22 cellular contexts compared by ENCODE assay signal in genomic region chr12:52681551-52682380, GRCh38. TPM values are rescaled to one million over a fixed set of nuclear protein-coding genes. Genes with fewer than 3 reads are reported as not detected.
DNase-seq lines count a peak whose midpoint lies in the region; ATAC-seq lines count a peak whose summit lies in the region.
"Had no signal": no experiment of that assay in that cellular context is flagged by ENCODE, and none has a peak within 500 bp of the region (broad histone marks: within the 10 kb centered on the region; RNA-seq: fewer than 3 reads in every experiment).

No MANE protein-coding gene starts in this region.

- peak overlapping the region in 1 of 2 donors; percentile 91 for H3K27ac Mint-ChIP-seq in effector memory CD8-positive, alpha-beta T cell
- H3K27ac Mint-ChIP-seq: activated T-helper 2 cell treated with anti-CD3 and anti-CD28 coated beads, Interferon-gamma antibody, Interleukin-2, Interleukin-4, amounts not matched to agents 10 μg/mL and 5 μg/mL and 100 μg/mL, durations not matched to agents 14 hours and 24 hours and 36 hours; stimulated activated naive CD8-positive, alpha-beta T cell treated with anti-CD3 and anti-CD28 coated beads, Interleukin-15, Interleukin-2, amounts not matched to agents 100 ng/mL and 50 ng/mL, for 24 hours had no signal

- DNase-seq in stimulated activated CD4-positive, alpha-beta T cell treated with anti-CD3 and anti-CD28 coated beads, Interleukin-12 subunit alpha, Interleukin-12 subunit beta, amount 100 ng/mL, for 4 hours: peak; percentile 3
- DNase-seq in stimulated activated CD4-positive, alpha-beta T cell treated with anti-CD3 and anti-CD28 coated beads, Interleukin-2, amount 100 ng/mL, for 48 hours: no peak
- DNase-seq in activated CD8-positive, alpha-beta memory T cell treated with anti-CD3 and anti-CD28 coated beads, Interleukin-2, amount 50 U/mL, for 24 hours (ENCODE audit: extremely low read depth): peak; percentile 19
- DNase-seq in effector memory CD8-positive, alpha-beta T cell: peak; percentile 14 to 36 (median 17)
- DNase-seq in NCI-H187 treated with DMSO at 0.1 percent for 48 hours (lab: John Stamatoyannopoulos, UW): no peak
- DNase-seq: ACHN, Caco-2, heart right ventricle, mesenchymal stem cell, MM.1S, NCI-H2081, NCI-H526 treated with DMSO at 0.1 percent for 48 hours, PC-3, right cardiac atrium, uterus had no signal

- H3K4me3 ChIP-seq in thymus (ENCODE audit: low read length): no peak overlapping the region
- H3K4me3 ChIP-seq: heart right ventricle, uterus had no signal

- peak; percentile 93 for ATAC-seq in effector memory CD8-positive, alpha-beta T cell (replicated peaks)
- ATAC-seq in HG03439 (IDR thresholded peaks at IDR 0.05; ENCODE audit: unreplicated experiment) (no peak), HG02763 (IDR thresholded peaks at IDR 0.05; ENCODE audit: unreplicated experiment) (no peak)
- ATAC-seq: HepG2, PC-3, right cardiac atrium had no signal

- WGBS in thymus: 66% methylated on average over 11 of the region's 11 CpGs

- no peaks in the 10 kb centered on the region for H3K36me3 ChIP-seq in thymus (ENCODE audit: control insufficient read depth, insufficient read depth)
- H3K36me3 ChIP-seq: heart right ventricle, uterus had no signal

- peaks cover 29 to 32% of the 10 kb centered on the region in 2 donors for H3K27me3 Mint-ChIP-seq in effector memory CD8-positive, alpha-beta T cell
- H3K27me3 Mint-ChIP-seq: stimulated activated naive CD8-positive, alpha-beta T cell treated with anti-CD3 and anti-CD28 coated beads, Interleukin-15, Interleukin-2, amounts not matched to agents 100 ng/mL and 50 ng/mL, for 24 hours had no signal

- H3K27me3 ChIP-seq in thymus (ENCODE audit: control insufficient read depth, insufficient read depth): no peaks in the 10 kb centered on the region
- H3K27me3 ChIP-seq: uterus had no signal

- no peaks in the 10 kb centered on the region for H3K4me1 ChIP-seq in thymus (ENCODE audit: control insufficient read depth, insufficient read depth, low read length)
- H3K4me1 ChIP-seq: Caco-2, heart right ventricle, uterus had no signal

- H3K36me3 Mint-ChIP-seq in effector memory CD8-positive, alpha-beta T cell (ENCODE audit: insufficient read depth): no peaks in the 10 kb centered on the region

- H3K4me3 Mint-ChIP-seq in effector memory CD8-positive, alpha-beta T cell: no peak overlapping the region
- H3K4me3 Mint-ChIP-seq: neural crest cell; stimulated activated naive CD8-positive, alpha-beta T cell treated with anti-CD3 and anti-CD28 coated beads, Interleukin-15, Interleukin-2, amounts not matched to agents 100 ng/mL and 50 ng/mL, for 24 hours had no signal

- H3K9me3 ChIP-seq in thymus (ENCODE audit: control insufficient read depth): no peaks in the 10 kb centered on the region
- H3K9me3 ChIP-seq: Caco-2, heart right ventricle, uterus had no signal

- peaks cover 12 to 21% of the 10 kb centered on the region in 2 donors for H3K4me1 Mint-ChIP-seq in effector memory CD8-positive, alpha-beta T cell (ENCODE audit: low read depth in 2 of 2)
- H3K4me1 Mint-ChIP-seq: neural crest cell had no signal

- peak overlapping the region; percentile 37 for H3K27ac ChIP-seq in thymus (ENCODE audit: low read depth)
- H3K27ac ChIP-seq: heart right ventricle, uterus had no signal

- no peaks in the 10 kb centered on the region for H3K9me3 Mint-ChIP-seq in effector memory CD8-positive, alpha-beta T cell
- H3K9me3 Mint-ChIP-seq: activated T-helper 2 cell treated with anti-CD3 and anti-CD28 coated beads, Interferon-gamma antibody, Interleukin-2, Interleukin-4, amounts not matched to agents 10 μg/mL and 5 μg/mL and 100 μg/mL, durations not matched to agents 14 hours and 24 hours and 36 hours; neural crest cell; stimulated activated naive CD8-positive, alpha-beta T cell treated with anti-CD3 and anti-CD28 coated beads, Interleukin-15, Interleukin-2, amounts not matched to agents 100 ng/mL and 50 ng/mL, for 24 hours had no signal

RNA-seq across cellular contexts. Expression of gene KRT1, which starts 1.6 kb away (rescaled TPM):
- polyA plus RNA-seq in thymus: 507 TPM
- polyA plus RNA-seq: heart right ventricle, HepG2, right cardiac atrium had no signal

RNA-seq across cellular contexts. Expression of gene KRT77, which starts 21.6 kb away (rescaled TPM):
- 4.1 TPM for polyA plus RNA-seq in thymus
- polyA plus RNA-seq: heart right ventricle, HepG2, right cardiac atrium had no signal

RNA-seq across cellular contexts. Expression of gene KRT2, which starts 29.8 kb away (rescaled TPM):
- 26.4 TPM for polyA plus RNA-seq in thymus
- polyA plus RNA-seq: heart right ventricle, HepG2, right cardiac atrium had no signal

Comparison
In these comparisons a context has a peak if more than half of its experiments do, and no peak if none do; other contexts are left out.
1. DNase-seq: peak in stimulated activated CD4-positive, alpha-beta T cell treated with anti-CD3 and anti-CD28 coated beads, Interleukin-12 subunit alpha, Interleukin-12 subunit beta, amount 100 ng/mL, for 4 hours (single experiment), activated CD8-positive, alpha-beta memory T cell treated with anti-CD3 and anti-CD28 coated beads, Interleukin-2, amount 50 U/mL, for 24 hours (single experiment) and effector memory CD8-positive, alpha-beta T cell (3 of 3); none in stimulated activated CD4-positive, alpha-beta T cell treated with anti-CD3 and anti-CD28 coated beads, Interleukin-2, amount 100 ng/mL, for 48 hours (0 of 2) and NCI-H187 treated with DMSO at 0.1 percent for 48 hours (single experiment).